ENCODE assay signal across 15 cellular contexts in genomic region chr1:155158991-155159390, GRCh38. TPM values are rescaled to one million over a fixed set of nuclear protein-coding genes. Genes with fewer than 3 reads are reported as not detected.
DNase-seq lines count a peak whose midpoint lies in the region; ATAC-seq, FAIRE-seq and TF ChIP-seq lines count a peak whose summit lies in the region.
"Had no signal": no experiment of that assay in that cellular context is flagged by ENCODE, and none has a peak within 500 bp of the region (broad histone marks: within the 10 kb centered on the region; RNA-seq: fewer than 3 reads in every experiment).

No MANE protein-coding gene starts in this region.

- no peak overlapping the region for H2AFZ ChIP-seq in K562 (ENCODE audit: low read depth, low read length)
- no peak overlapping the region for H2AFZ ChIP-seq in neural progenitor cell (replicated peaks)

- no peaks in the 10 kb centered on the region for H3K9me3 ChIP-seq in AG04450 (ENCODE audit: control insufficient read depth, insufficient read depth, low read length)
- H3K9me3 ChIP-seq in K562 (replicated peaks; ENCODE audit: control insufficient read depth, insufficient read depth, low read depth, low read length), result no peaks in the 10 kb centered on the region
- H3K9me3 ChIP-seq in neural progenitor cell (ENCODE audit: low read depth), result no peaks in the 10 kb centered on the region
- H3K9me3 ChIP-seq: HAP-1 had no signal

- H3K9ac ChIP-seq in K562 (ENCODE audit: insufficient read depth in 1 of 2, low read depth in 2 of 2, low read length in 2 of 2), result no peak overlapping the region
- no peak overlapping the region for H3K9ac ChIP-seq in neural progenitor cell
- H3K9ac ChIP-seq: BLaER1 treated with 17β-estradiol and CSF1 and Interleukin-3, amounts not matched to agents 10 nM and 100 nM had no signal

- H3K4me3 ChIP-seq in AG04450 (ENCODE audit: low read depth, low read length), result no peak overlapping the region
- no peak overlapping the region for H3K4me3 ChIP-seq in K562
- no peak overlapping the region for H3K4me3 ChIP-seq in neural progenitor cell
- H3K4me3 ChIP-seq: BLaER1 treated with 17β-estradiol and CSF1 and Interleukin-3, amounts not matched to agents 10 nM and 100 nM; HAP-1 had no signal

- H3K27ac ChIP-seq in AG04450 (ENCODE audit: low read depth, low read length) (peak overlapping the region; percentile 21), K562 (ENCODE audit: extremely low read depth, low read depth, low read length) (no peak overlapping the region), neural progenitor cell (no peak overlapping the region)
- H3K27ac ChIP-seq: BLaER1 treated with 17β-estradiol and CSF1 and Interleukin-3, amounts not matched to agents 10 nM and 100 nM had no signal

- no peak overlapping the region for H3K4me3 Mint-ChIP-seq in neural progenitor cell
- H3K4me3 Mint-ChIP-seq in activated CD8-positive, alpha-beta T cell treated with anti-CD3 and anti-CD28 coated beads, Interleukin-2, amount 10 ng/mL, durations not matched to agents 7 days and 5 days, result no peak overlapping the region
- H3K4me3 Mint-ChIP-seq: CD4-positive, CD25-positive, alpha-beta regulatory T cell had no signal

- CTCF ChIA-PET in AG04450 (lab: Charles Lee) (no interaction called here), K562 (lab: Yijun Ruan, JAX; ENCODE audit: low intra/inter-chr PET ratio) (no interaction called here)
- CTCF ChIA-PET in activated CD8-positive, alpha-beta T cell treated with anti-CD3 and anti-CD28 coated beads, Interleukin-2, amount 10 ng/mL, durations not matched to agents 7 days and 5 days (lab: Charles Lee), result interaction anchor here (1.4 kb wide), 1 partner anchor 68 kb away, joined by 3 read pairs; no protein-coding TSS in a partner anchor

- no peaks in the 10 kb centered on the region for H3K36me3 Mint-ChIP-seq in neural progenitor cell
- no peaks in the 10 kb centered on the region for H3K36me3 Mint-ChIP-seq in activated CD8-positive, alpha-beta T cell treated with anti-CD3 and anti-CD28 coated beads, Interleukin-2, amount 10 ng/mL, durations not matched to agents 7 days and 5 days (ENCODE audit: low read depth)
- H3K36me3 Mint-ChIP-seq: CD4-positive, CD25-positive, alpha-beta regulatory T cell had no signal

- no peaks in the 10 kb centered on the region for H3K79me2 ChIP-seq in K562 (ENCODE audit: control insufficient read depth, insufficient read depth, low read length)
- no peaks in the 10 kb centered on the region for H3K79me2 ChIP-seq in neural progenitor cell (ENCODE audit: low read depth)

- DNase-seq in AG04450 (ENCODE audit: low read depth, low spot score) (no peak), NCI-H146 (lab: John Stamatoyannopoulos, UW) (peak; percentile 54), K562 (ENCODE audit: extremely low read depth in 1 of 4, low spot score in 3 of 4) (peak in 1 of 4 experiments; percentile 5), neural progenitor cell (ENCODE audit: low spot score) (no peak), hepatic stellate cell (ENCODE audit: low spot score) (no peak), activated gamma-delta T cell treated with Interleukin-2 at 50 U/mL for 16 hours (no peak)
- DNase-seq in activated CD8-positive, alpha-beta T cell treated with anti-CD3 and anti-CD28 coated beads, Interleukin-2, amount 10 ng/mL, durations not matched to agents 7 days and 5 days, result no peak
- DNase-seq: 8988T; CD4-positive, CD25-positive, alpha-beta regulatory T cell; DMS 273 treated with DMSO at 0.1 percent for 48 hours had no signal

- H3K4me1 ChIP-seq in K562 (replicated peaks in 1 of 2; ENCODE audit: control insufficient read depth in 2 of 2, insufficient read depth in 2 of 2, low read length in 2 of 2) (no peaks in the 10 kb centered on the region; a peak in 1 of 5 replicates), neural progenitor cell (no peaks in the 10 kb centered on the region)
- H3K4me1 ChIP-seq: HAP-1 had no signal

- no TSS peak for BruUV-seq in K562 (replicated peaks; lab: Mats Ljungman, UMichigan)

- ATAC-seq in K562 (no peak), GM21390 (IDR thresholded peaks at IDR 0.05; ENCODE audit: unreplicated experiment) (no peak)
- no peak for ATAC-seq in activated CD8-positive, alpha-beta T cell treated with anti-CD3 and anti-CD28 coated beads, Interleukin-2, amount 10 ng/mL, durations not matched to agents 7 days and 5 days

- H3K27me3 ChIP-seq in AG04450 (ENCODE audit: control insufficient read depth, insufficient read depth, low read length), result peaks cover 9% of the 10 kb centered on the region
- no peaks in the 10 kb centered on the region for H3K27me3 ChIP-seq in K562 (ENCODE audit: control insufficient read depth in 2 of 2, insufficient read depth in 2 of 2, low read length in 2 of 2)
- no peaks in the 10 kb centered on the region for H3K27me3 ChIP-seq in neural progenitor cell
- H3K27me3 ChIP-seq: BLaER1 treated with 17β-estradiol and CSF1 and Interleukin-3, amounts not matched to agents 10 nM and 100 nM had no signal

- no peaks in the 10 kb centered on the region for H3K9me1 ChIP-seq in K562 (ENCODE audit: control insufficient read depth, insufficient read depth, low read length)

- peak overlapping the region; percentile 30 for H3K27ac Mint-ChIP-seq in neural progenitor cell
- H3K27ac Mint-ChIP-seq in activated CD8-positive, alpha-beta T cell treated with anti-CD3 and anti-CD28 coated beads, Interleukin-2, amount 10 ng/mL, durations not matched to agents 7 days and 5 days, result no peak overlapping the region
- H3K27ac Mint-ChIP-seq: CD4-positive, CD25-positive, alpha-beta regulatory T cell had no signal

- TF ChIP-seq POLR2A in K562 (conservative IDR thresholded peaks at IDR 0.05), result no peak

- POLR2A ChIA-PET in AG04450 (lab: Yijun Ruan, JAX) (interaction anchor here (0.7 kb wide), 1 partner anchor 115 kb away, joined by 4 read pairs; the partner anchor contains the start of gene CLK2), K562 (lab: Yijun Ruan, JAX) (interaction anchor here (0.9 kb wide), 1 partner anchor 35 kb away, joined by 3 read pairs; no protein-coding TSS in a partner anchor)
- POLR2A ChIA-PET in activated CD8-positive, alpha-beta T cell treated with anti-CD3 and anti-CD28 coated beads, Interleukin-2, amount 10 ng/mL, durations not matched to agents 7 days and 5 days (lab: Charles Lee), result no interaction called here

- H3K4me2 ChIP-seq in K562 (ENCODE audit: insufficient read depth, low read length) (no peak overlapping the region), neural progenitor cell (no peak overlapping the region)
- H3K4me2 ChIP-seq: BLaER1 treated with 17β-estradiol and CSF1 and Interleukin-3, amounts not matched to agents 10 nM and 100 nM had no signal

- no peaks in the 10 kb centered on the region for H4K20me1 ChIP-seq in K562 (replicated peaks; ENCODE audit: control insufficient read depth, insufficient read depth, low read length)
- H4K20me1 ChIP-seq in neural progenitor cell (ENCODE audit: low read depth), result no peaks in the 10 kb centered on the region
- H4K20me1 ChIP-seq: BLaER1 treated with 17β-estradiol and CSF1 and Interleukin-3, amounts not matched to agents 10 nM and 100 nM had no signal

- 9% methylated on average over 1 of the region's 1 CpG for WGBS in K562 (ENCODE audit: insufficient coverage, low coverage, missing lambda C conversion rate)

- TF ChIP-seq RAD21 in K562 (CRISPR knock-in tag; conservative IDR thresholded peaks at IDR 0.05 in 1 of 2, IDR thresholded peaks at IDR 0.05 in 1 of 2), result no peak

- peaks cover 11% of the 10 kb centered on the region for H3K27me3 Mint-ChIP-seq in neural progenitor cell (ENCODE audit: insufficient read depth, low read depth)
- H3K27me3 Mint-ChIP-seq in activated CD8-positive, alpha-beta T cell treated with anti-CD3 and anti-CD28 coated beads, Interleukin-2, amount 10 ng/mL, durations not matched to agents 7 days and 5 days (ENCODE audit: low read depth), result peaks cover 14% of the 10 kb centered on the region

- TF ChIP-seq CTCF in AG04450 (IDR thresholded peaks at IDR 0.05; ENCODE audit: low read depth, low read length), result no peak
- no peak for TF ChIP-seq CTCF in K562 (IDR thresholded peaks at IDR 0.05 in 2 of 3, conservative IDR thresholded peaks at IDR 0.05 in 1 of 3; ENCODE audit: insufficient read depth in 2 of 3, low read depth in 1 of 3, low read length in 3 of 3)
- no peak for TF ChIP-seq CTCF in neural progenitor cell (IDR thresholded peaks at IDR 0.05)

- H3K4me1 Mint-ChIP-seq in neural progenitor cell, result peaks cover 3% of the 10 kb centered on the region
- no peaks in the 10 kb centered on the region for H3K4me1 Mint-ChIP-seq in activated CD8-positive, alpha-beta T cell treated with anti-CD3 and anti-CD28 coated beads, Interleukin-2, amount 10 ng/mL, durations not matched to agents 7 days and 5 days (ENCODE audit: low read depth)
- H3K4me1 Mint-ChIP-seq: CD4-positive, CD25-positive, alpha-beta regulatory T cell had no signal

- no peaks in the 10 kb centered on the region for H3K36me3 ChIP-seq in K562 (ENCODE audit: control insufficient read depth, insufficient read depth, low read length)
- no peaks in the 10 kb centered on the region for H3K36me3 ChIP-seq in neural progenitor cell
- H3K36me3 ChIP-seq: BLaER1 treated with 17β-estradiol and CSF1 and Interleukin-3, amounts not matched to agents 10 nM and 100 nM; HAP-1 had no signal

- H3F3A ChIP-seq in neural progenitor cell (ENCODE audit: low read depth), result no peaks in the 10 kb centered on the region

- FAIRE-seq in K562 (lab: Jason Lieb, UNC), result no peak
- FAIRE-seq: GM12891, H1 had no signal

- H3K9me3 Mint-ChIP-seq in neural progenitor cell, result peaks cover 9% of the 10 kb centered on the region
- H3K9me3 Mint-ChIP-seq in activated CD8-positive, alpha-beta T cell treated with anti-CD3 and anti-CD28 coated beads, Interleukin-2, amount 10 ng/mL, durations not matched to agents 7 days and 5 days (ENCODE audit: insufficient read depth), result no peaks in the 10 kb centered on the region

- in situ Hi-C loops in K562 (cut with MboI), result no loop called here

- no peak for TF ChIP-seq EP300 in K562 (IDR thresholded peaks at IDR 0.05; ENCODE audit: low read length)

- intact Hi-C loops in K562 (cut with micrococcal nuclease), result no loop called here

RNA-seq across cellular contexts. Expression of gene KRTCAP2, which starts 14.1 kb away (rescaled TPM):
- polyA plus RNA-seq in AG04450 (2011; rRNA removed) (102 and 131 TPM in 2 replicates), K562 (2011; rRNA removed) (129 and 178 TPM in 2 replicates), K562 (2014; fragmentation: Illumina TruSeq; extraction: Trizol) (418 and 443 TPM in 2 replicates), K562 (2014; fragmentation: Nextera tagmentation; extraction: Ambion mirVana) (100 to 1,000 TPM; 429 to 436 TPM), K562 (2014; rRNA removed) (126 and 196 TPM in 2 replicates)
- polyA minus RNA-seq in AG04450 (2011; rRNA and poly(A)+ RNA removed), result 175 and 190 TPM in 2 replicates
- 114 and 195 TPM in 2 replicates for total RNA-seq in K562 (2011; cell fraction: chromatin; rRNA removed; ENCODE audit: low replicate concordance)
- total RNA-seq in K562 (2011; cell fraction: nucleolus; rRNA removed), result 338 and 376 TPM in 2 replicates
- 298 TPM in 2 replicates for total RNA-seq in K562 (2011; cell fraction: nucleoplasm; rRNA removed)
- total RNA-seq in K562 (2014; rRNA removed) (211 and 255 TPM in 2 replicates), K562 (2014; rRNA removed; fragmentation: Illumina TruSeq; extraction: Trizol) (226 and 244 TPM in 2 replicates), K562 (2015; rRNA removed; fragmentation: Illumina TruSeq; extraction: Trizol) (290 and 294 TPM in 2 replicates), K562 (2021) (243 and 253 TPM in 2 replicates), neural progenitor cell (ENCODE audit: low replicate concordance) (37.8 and 100 TPM in 2 replicates)
- 462 and 551 TPM in 2 replicates for polyA plus RNA-seq in K562 (2011; cell fraction: cytosol; rRNA removed)
- 206 and 232 TPM in 2 replicates for polyA plus RNA-seq in K562 (2011; cell fraction: nucleus; rRNA removed)
- 327 and 494 TPM in 2 replicates for polyA plus RNA-seq in K562 (2012)
- 153 and 212 TPM in 2 replicates for polyA minus RNA-seq in K562 (2011; rRNA and poly(A)+ RNA removed)
- polyA minus RNA-seq in K562 (2011; cell fraction: cytosol; rRNA and poly(A)+ RNA removed), result 167 and 266 TPM in 2 replicates
- polyA minus RNA-seq in K562 (2011; cell fraction: nucleus; rRNA and poly(A)+ RNA removed), result 51.4 and 83.0 TPM in 2 replicates
- total RNA-seq in activated CD8-positive, alpha-beta T cell treated with anti-CD3 and anti-CD28 coated beads, Interleukin-2, amount 10 ng/mL, durations not matched to agents 7 days and 5 days, result 100 to 1,000 TPM; 170 to 190 TPM

RNA-seq across cellular contexts. Expression of gene TRIM46, which starts 14.7 kb away (rescaled TPM):
- polyA plus RNA-seq in AG04450 (2011; rRNA removed), result 2.9 and 3.8 TPM in 2 replicates
- 5.1 and 9.9 TPM in 2 replicates for polyA minus RNA-seq in AG04450 (2011; rRNA and poly(A)+ RNA removed)
- 0.95 and 1.8 TPM in 2 replicates for total RNA-seq in K562 (2011; cell fraction: chromatin; rRNA removed; ENCODE audit: low replicate concordance)
- total RNA-seq in K562 (2011; cell fraction: nucleolus; rRNA removed), result 0.67 and 0.92 TPM in 2 replicates
- total RNA-seq in K562 (2011; cell fraction: nucleoplasm; rRNA removed), result 0.66 and 1.1 TPM in 2 replicates
- 0.04 and 0.05 TPM in 2 replicates for total RNA-seq in K562 (2014; rRNA removed)
- total RNA-seq in K562 (2014; rRNA removed; fragmentation: Illumina TruSeq; extraction: Trizol), result not detected in 2 replicates
- 0.14 TPM in 1 of 2 replicates, not detected in the other for total RNA-seq in K562 (2015; rRNA removed; fragmentation: Illumina TruSeq; extraction: Trizol)
- total RNA-seq in K562 (2021), result 0.22 and 0.60 TPM in 2 replicates
- polyA plus RNA-seq in K562 (2011; rRNA removed), result 0.08 and 0.12 TPM in 2 replicates
- polyA plus RNA-seq in K562 (2011; cell fraction: cytosol; rRNA removed), result 0.13 and 0.18 TPM in 2 replicates
- 0.59 and 0.64 TPM in 2 replicates for polyA plus RNA-seq in K562 (2011; cell fraction: nucleus; rRNA removed)
- polyA plus RNA-seq in K562 (2012), result 0.16 and 0.29 TPM in 2 replicates
- 0.15 and 0.18 TPM in 2 replicates for polyA plus RNA-seq in K562 (2014; fragmentation: Illumina TruSeq; extraction: Trizol)
- not detected for polyA plus RNA-seq in K562 (2014; fragmentation: Nextera tagmentation; extraction: Ambion mirVana)
- polyA plus RNA-seq in K562 (2014; rRNA removed), result 0.11 and 0.41 TPM in 2 replicates
- polyA minus RNA-seq in K562 (2011; rRNA and poly(A)+ RNA removed), result 0.09 TPM in 1 of 2 replicates, not detected in the other
- polyA minus RNA-seq in K562 (2011; cell fraction: cytosol; rRNA and poly(A)+ RNA removed), result not detected in 2 replicates
- polyA minus RNA-seq in K562 (2011; cell fraction: nucleus; rRNA and poly(A)+ RNA removed), result 0.13 TPM in 1 of 2 replicates, not detected in the other
- total RNA-seq in neural progenitor cell (ENCODE audit: low replicate concordance), result 3.9 and 10.2 TPM in 2 replicates
- 10 to 100 TPM; 14.6 TPM for total RNA-seq in activated CD8-positive, alpha-beta T cell treated with anti-CD3 and anti-CD28 coated beads, Interleukin-2, amount 10 ng/mL, durations not matched to agents 7 days and 5 days

RNA-seq across cellular contexts. Expression of gene DPM3, which starts 18.7 kb away (rescaled TPM):
- polyA plus RNA-seq in AG04450 (2011; rRNA removed), result 16.8 and 35.6 TPM in 2 replicates
- polyA minus RNA-seq in AG04450 (2011; rRNA and poly(A)+ RNA removed), result 5.9 and 6.1 TPM in 2 replicates
- 7.1 and 27.9 TPM in 2 replicates for total RNA-seq in K562 (2011; cell fraction: chromatin; rRNA removed; ENCODE audit: low replicate concordance)
- 73.0 and 77.4 TPM in 2 replicates for total RNA-seq in K562 (2011; cell fraction: nucleolus; rRNA removed)
- total RNA-seq in K562 (2011; cell fraction: nucleoplasm; rRNA removed), result 47.4 and 60.5 TPM in 2 replicates
- 41.3 and 45.1 TPM in 2 replicates for total RNA-seq in K562 (2014; rRNA removed)
- total RNA-seq in K562 (2014; rRNA removed; fragmentation: Illumina TruSeq; extraction: Trizol), result 1.8 and 3.7 TPM in 2 replicates
- total RNA-seq in K562 (2015; rRNA removed; fragmentation: Illumina TruSeq; extraction: Trizol), result 34.2 and 40.0 TPM in 2 replicates
- 92.1 and 94.2 TPM in 2 replicates for total RNA-seq in K562 (2021)
- polyA plus RNA-seq in K562 (2011; rRNA removed), result 27.1 and 62.3 TPM in 2 replicates
- 209 and 283 TPM in 2 replicates for polyA plus RNA-seq in K562 (2011; cell fraction: cytosol; rRNA removed)
- 63.1 and 75.1 TPM in 2 replicates for polyA plus RNA-seq in K562 (2011; cell fraction: nucleus; rRNA removed)
- polyA plus RNA-seq in K562 (2012), result 123 and 131 TPM in 2 replicates
- polyA plus RNA-seq in K562 (2014; fragmentation: Illumina TruSeq; extraction: Trizol), result 8.6 and 59.7 TPM in 2 replicates
- polyA plus RNA-seq in K562 (2014; fragmentation: Nextera tagmentation; extraction: Ambion mirVana), result 10 to 100 TPM; 12.6 to 36.4 TPM
- polyA plus RNA-seq in K562 (2014; rRNA removed), result 120 and 141 TPM in 2 replicates
- polyA minus RNA-seq in K562 (2011; rRNA and poly(A)+ RNA removed), result 6.0 and 10.0 TPM in 2 replicates
- polyA minus RNA-seq in K562 (2011; cell fraction: cytosol; rRNA and poly(A)+ RNA removed), result 11.5 and 13.6 TPM in 2 replicates
- 12.2 and 13.9 TPM in 2 replicates for polyA minus RNA-seq in K562 (2011; cell fraction: nucleus; rRNA and poly(A)+ RNA removed)
- total RNA-seq in neural progenitor cell (ENCODE audit: low replicate concordance), result 16.8 and 133 TPM in 2 replicates
- total RNA-seq in activated CD8-positive, alpha-beta T cell treated with anti-CD3 and anti-CD28 coated beads, Interleukin-2, amount 10 ng/mL, durations not matched to agents 7 days and 5 days, result 10 to 100 TPM; 53.2 to 57.7 TPM

RNA-seq across cellular contexts. Expression of gene SLC50A1, which starts 23.3 kb away (rescaled TPM):
- polyA plus RNA-seq in AG04450 (2011; rRNA removed) (29.5 and 31.4 TPM in 2 replicates), K562 (2011; rRNA removed) (88.3 and 91.9 TPM in 2 replicates), K562 (2014; fragmentation: Illumina TruSeq; extraction: Trizol) (86.2 and 96.6 TPM in 2 replicates), K562 (2014; fragmentation: Nextera tagmentation; extraction: Ambion mirVana) (100 to 1,000 TPM; 103 to 132 TPM), K562 (2014; rRNA removed) (91.7 and 99.4 TPM in 2 replicates)
- 20.4 and 22.3 TPM in 2 replicates for polyA minus RNA-seq in AG04450 (2011; rRNA and poly(A)+ RNA removed)
- total RNA-seq in K562 (2011; cell fraction: chromatin; rRNA removed; ENCODE audit: low replicate concordance), result 42.6 and 72.0 TPM in 2 replicates
- total RNA-seq in K562 (2011; cell fraction: nucleolus; rRNA removed), result 92.6 and 100 TPM in 2 replicates
- 93.1 and 101 TPM in 2 replicates for total RNA-seq in K562 (2011; cell fraction: nucleoplasm; rRNA removed)
- total RNA-seq in K562 (2014; rRNA removed) (59.2 and 68.1 TPM in 2 replicates), K562 (2014; rRNA removed; fragmentation: Illumina TruSeq; extraction: Trizol) (52.2 and 58.7 TPM in 2 replicates), K562 (2015; rRNA removed; fragmentation: Illumina TruSeq; extraction: Trizol) (62.7 and 64.0 TPM in 2 replicates), K562 (2021) (46.5 and 50.0 TPM in 2 replicates), neural progenitor cell (ENCODE audit: low replicate concordance) (14.4 and 29.0 TPM in 2 replicates)
- 161 TPM in 2 replicates for polyA plus RNA-seq in K562 (2011; cell fraction: cytosol; rRNA removed)
- polyA plus RNA-seq in K562 (2011; cell fraction: nucleus; rRNA removed), result 30.6 and 31.3 TPM in 2 replicates
- 55.7 and 78.0 TPM in 2 replicates for polyA plus RNA-seq in K562 (2012)
- 36.3 and 45.8 TPM in 2 replicates for polyA minus RNA-seq in K562 (2011; rRNA and poly(A)+ RNA removed)
- polyA minus RNA-seq in K562 (2011; cell fraction: cytosol; rRNA and poly(A)+ RNA removed), result 23.1 and 29.2 TPM in 2 replicates
- 8.1 and 9.3 TPM in 2 replicates for polyA minus RNA-seq in K562 (2011; cell fraction: nucleus; rRNA and poly(A)+ RNA removed)
- 10 to 100 TPM; 37.5 to 38.9 TPM for total RNA-seq in activated CD8-positive, alpha-beta T cell treated with anti-CD3 and anti-CD28 coated beads, Interleukin-2, amount 10 ng/mL, durations not matched to agents 7 days and 5 days

RNA-seq across cellular contexts. Expression of gene EFNA1, which starts 31.3 kb away (rescaled TPM):
- 1.1 and 1.4 TPM in 2 replicates for polyA plus RNA-seq in AG04450 (2011; rRNA removed)
- polyA minus RNA-seq in AG04450 (2011; rRNA and poly(A)+ RNA removed), result 1.0 and 3.1 TPM in 2 replicates
- 5.1 and 11.1 TPM in 2 replicates for total RNA-seq in K562 (2011; cell fraction: chromatin; rRNA removed; ENCODE audit: low replicate concordance)
- 14.3 and 14.5 TPM in 2 replicates for total RNA-seq in K562 (2011; cell fraction: nucleolus; rRNA removed)
- total RNA-seq in K562 (2011; cell fraction: nucleoplasm; rRNA removed), result 10.1 and 15.0 TPM in 2 replicates
- total RNA-seq in K562 (2014; rRNA removed), result 2.5 and 2.6 TPM in 2 replicates
- 1.9 and 2.1 TPM in 2 replicates for total RNA-seq in K562 (2014; rRNA removed; fragmentation: Illumina TruSeq; extraction: Trizol)
- total RNA-seq in K562 (2015; rRNA removed; fragmentation: Illumina TruSeq; extraction: Trizol), result 3.3 and 3.7 TPM in 2 replicates
- total RNA-seq in K562 (2021), result 2.6 and 2.7 TPM in 2 replicates
- polyA plus RNA-seq in K562 (2011; rRNA removed), result 9.3 and 14.1 TPM in 2 replicates
- polyA plus RNA-seq in K562 (2011; cell fraction: cytosol; rRNA removed), result 12.2 and 13.8 TPM in 2 replicates
- 9.8 and 11.9 TPM in 2 replicates for polyA plus RNA-seq in K562 (2011; cell fraction: nucleus; rRNA removed)
- polyA plus RNA-seq in K562 (2012), result 3.3 and 4.8 TPM in 2 replicates
- 3.0 and 3.5 TPM in 2 replicates for polyA plus RNA-seq in K562 (2014; fragmentation: Illumina TruSeq; extraction: Trizol)
- polyA plus RNA-seq in K562 (2014; fragmentation: Nextera tagmentation; extraction: Ambion mirVana), result 1 to 10 TPM; 3.7 TPM
- polyA plus RNA-seq in K562 (2014; rRNA removed), result 2.8 and 5.3 TPM in 2 replicates
- polyA minus RNA-seq in K562 (2011; rRNA and poly(A)+ RNA removed), result 5.8 and 6.6 TPM in 2 replicates
- polyA minus RNA-seq in K562 (2011; cell fraction: cytosol; rRNA and poly(A)+ RNA removed), result 8.0 and 16.9 TPM in 2 replicates
- 3.9 and 4.4 TPM in 2 replicates for polyA minus RNA-seq in K562 (2011; cell fraction: nucleus; rRNA and poly(A)+ RNA removed)
- 0.34 and 0.65 TPM in 2 replicates for total RNA-seq in neural progenitor cell (ENCODE audit: low replicate concordance)
- not detected for total RNA-seq in activated CD8-positive, alpha-beta T cell treated with anti-CD3 and anti-CD28 coated beads, Interleukin-2, amount 10 ng/mL, durations not matched to agents 7 days and 5 days
